ENCODE assay signal across 23 cellular contexts in the genomic region with DNA sequence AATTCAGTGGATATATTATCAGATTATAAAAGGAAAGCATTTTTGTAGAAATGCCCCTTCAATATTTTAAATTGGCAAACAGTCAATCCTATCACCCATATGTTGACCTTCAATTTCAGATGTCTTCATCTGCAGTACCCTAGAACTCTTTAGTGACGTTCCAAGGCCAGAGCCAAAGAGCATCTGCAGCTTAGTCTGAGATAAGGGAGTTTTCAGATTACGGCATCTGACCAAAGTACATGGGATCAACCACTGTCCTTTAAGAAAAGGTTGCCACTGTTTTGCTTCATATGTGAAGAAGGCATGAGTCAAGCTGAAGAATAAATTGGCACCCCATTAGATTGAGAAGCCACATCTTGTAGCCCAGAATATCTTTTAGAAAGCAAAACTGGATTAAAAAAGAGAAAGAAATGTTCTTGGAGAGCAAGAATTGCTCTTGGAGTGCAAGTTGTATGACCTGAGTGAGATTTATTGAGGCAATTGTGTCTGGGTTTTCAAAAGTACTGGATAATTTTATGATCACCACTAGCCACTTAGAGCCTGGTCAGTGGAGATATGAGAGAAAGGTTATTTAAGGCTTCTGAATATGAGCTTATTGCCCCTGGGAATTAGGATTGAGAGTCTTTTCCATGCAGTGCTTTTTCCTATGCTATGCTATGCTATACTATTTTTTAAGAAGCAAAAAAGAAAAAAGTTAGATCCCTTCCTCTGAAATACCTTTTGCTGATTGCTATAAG.
"Had no signal": no experiment of that assay in that cellular context is flagged by ENCODE, and none has a peak within 500 bp of the region (broad histone marks: within the 10 kb centered on the region; RNA-seq: fewer than 3 reads in every experiment).

No MANE protein-coding gene starts in this region.

- H3K27me3 ChIP-seq: esophagus muscularis mucosa, foreskin keratinocyte, gastroesophageal sphincter, heart right ventricle, ovary, tibial nerve, upper lobe of right lung, uterus had no signal

- H3K4me3 ChIP-seq: coronary artery, esophagus muscularis mucosa, gastroesophageal sphincter, heart right ventricle, ovary, psoas muscle, skin epidermis, thoracic aorta, tibial nerve, upper lobe of right lung, uterus had no signal

- H3K4me1 ChIP-seq: foreskin keratinocyte, gastroesophageal sphincter, tibial nerve, upper lobe of right lung, uterus had no signal

- ATAC-seq: foreskin keratinocyte; gastroesophageal sphincter; heart right ventricle; natural killer cell; psoas muscle; right cardiac atrium; stimulated activated naive B cell treated with anti-CD40 and anti-IgM and Interleukin-4, amounts not matched to agents 10 μg/mL and 1 μg/mL and 100 μg/mL, for 72 hours; upper lobe of right lung had no signal

- H3K27ac ChIP-seq: coronary artery, esophagus muscularis mucosa, foreskin keratinocyte, gastroesophageal sphincter, heart right ventricle, ovary, psoas muscle, skin epidermis, thoracic aorta, tibial nerve, upper lobe of right lung, uterus had no signal

- DNase-seq: dermis blood vessel endothelial cell; effector memory CD4-positive, alpha-beta T cell; foreskin keratinocyte; heart right ventricle; hippocampal formation; mesenchymal stem cell; natural killer cell; occipital lobe; ovary; posterior cingulate gyrus; psoas muscle; right cardiac atrium; stimulated activated CD4-positive, alpha-beta T cell treated with anti-CD3 and anti-CD28 coated beads, Interleukin-15, amount 100 ng/mL, for 24 hours; stimulated activated CD4-positive, alpha-beta T cell treated with anti-CD3 and anti-CD28 coated beads, Interleukin-2, amount 100 ng/mL, for 48 hours; stimulated activated naive B cell treated with anti-CD40 and anti-IgM and Interleukin-4, amounts not matched to agents 10 μg/mL and 1 μg/mL and 100 μg/mL, for 72 hours; upper lobe of right lung; uterus had no signal

- H3K36me3 ChIP-seq: esophagus muscularis mucosa, gastroesophageal sphincter, heart right ventricle, ovary, thoracic aorta, tibial nerve, upper lobe of right lung, uterus had no signal

- H3K9me3 ChIP-seq: esophagus muscularis mucosa, gastroesophageal sphincter, heart right ventricle, ovary, psoas muscle, thoracic aorta, tibial nerve, upper lobe of right lung, uterus had no signal
